In genomic region chrX:41475611-41476241, GRCh38 we compare ENCODE assay signal across 23 cellular contexts. TPM values are rescaled to one million over a fixed set of nuclear protein-coding genes. Genes with fewer than 3 reads are reported as not detected.
DNase-seq lines count a peak whose midpoint lies in the region; ATAC-seq and TF ChIP-seq lines count a peak whose summit lies in the region.
"Had no signal": no experiment of that assay in that cellular context is flagged by ENCODE, and none has a peak within 500 bp of the region (broad histone marks: within the 10 kb centered on the region; RNA-seq: fewer than 3 reads in every experiment).

No MANE protein-coding gene starts in this region.

- H3K9me3 Mint-ChIP-seq in Calu3 (ENCODE audit: low read depth, unreplicated experiment) = no peaks in the 10 kb centered on the region
- H3K9me3 Mint-ChIP-seq in glutamatergic neuron (ENCODE audit: unreplicated experiment) = peaks cover 3% of the 10 kb centered on the region
- H3K9me3 Mint-ChIP-seq: activated naive CD8-positive, alpha-beta T cell treated with anti-CD3 and anti-CD28 coated beads, Interleukin-2, amount 10 ng/mL, durations not matched to agents 7 days and 5 days; T-helper 1 cell treated with Interleukin-12 subunit alpha and Interleukin-12 subunit beta and Interleukin-4 antibody, amounts not matched to agents 30 μg/mL and 1 μg/mL, for 36 hours had no signal

- no peak for TF ChIP-seq CTCF in Calu3 (IDR thresholded peaks at IDR 0.05; ENCODE audit: unreplicated experiment)
- TF ChIP-seq CTCF in glutamatergic neuron (IDR thresholded peaks at IDR 0.05; ENCODE audit: partially characterized antibody, unreplicated experiment) = no peak

- intact Hi-C loops in Calu3 (cut with micrococcal nuclease; ENCODE audit: unreplicated experiment) = no loop called here

- no peak for ATAC-seq in HG03159 (IDR thresholded peaks at IDR 0.05; ENCODE audit: unreplicated experiment)
- ATAC-seq: gastroesophageal sphincter, left cardiac atrium had no signal

- H3K27me3 Mint-ChIP-seq in Calu3 (ENCODE audit: unreplicated experiment) (no peaks in the 10 kb centered on the region), glutamatergic neuron (ENCODE audit: unreplicated experiment) (peaks cover 4% of the 10 kb centered on the region)
- H3K27me3 Mint-ChIP-seq: activated naive CD8-positive, alpha-beta T cell treated with anti-CD3 and anti-CD28 coated beads, Interleukin-2, amount 10 ng/mL, durations not matched to agents 7 days and 5 days had no signal

- H3K4me3 Mint-ChIP-seq in Calu3 (ENCODE audit: low read depth, unreplicated experiment) = no peak overlapping the region
- no peak overlapping the region for H3K4me3 Mint-ChIP-seq in glutamatergic neuron (ENCODE audit: unreplicated experiment)
- H3K4me3 Mint-ChIP-seq: activated naive CD8-positive, alpha-beta T cell treated with anti-CD3 and anti-CD28 coated beads, Interleukin-2, amount 10 ng/mL, durations not matched to agents 7 days and 5 days; T-helper 1 cell treated with Interleukin-12 subunit alpha and Interleukin-12 subunit beta and Interleukin-4 antibody, amounts not matched to agents 30 μg/mL and 1 μg/mL, for 36 hours had no signal

- CTCF ChIA-PET in Calu3 (lab: Charles Lee) = interaction anchor here (0.6 kb wide), 2 partner anchors 103 to 142 kb away, joined by 3 to 5 read pairs; no protein-coding TSS in a partner anchor

- H3K4me1 Mint-ChIP-seq in Calu3 (ENCODE audit: low read depth, unreplicated experiment) = peaks cover 10% of the 10 kb centered on the region
- H3K4me1 Mint-ChIP-seq in glutamatergic neuron (ENCODE audit: low read depth, unreplicated experiment) = peaks cover 5% of the 10 kb centered on the region
- H3K4me1 Mint-ChIP-seq: activated naive CD8-positive, alpha-beta T cell treated with anti-CD3 and anti-CD28 coated beads, Interleukin-2, amount 10 ng/mL, durations not matched to agents 7 days and 5 days had no signal

- H3K36me3 Mint-ChIP-seq in Calu3 (ENCODE audit: insufficient read depth, unreplicated experiment) (no peaks in the 10 kb centered on the region), glutamatergic neuron (ENCODE audit: unreplicated experiment) (no peaks in the 10 kb centered on the region)
- H3K36me3 Mint-ChIP-seq: activated naive CD8-positive, alpha-beta T cell treated with anti-CD3 and anti-CD28 coated beads, Interleukin-2, amount 10 ng/mL, durations not matched to agents 7 days and 5 days had no signal

- H3K27ac Mint-ChIP-seq in Calu3 (ENCODE audit: unreplicated experiment) (peak overlapping the region; percentile 50), glutamatergic neuron (ENCODE audit: unreplicated experiment) (peak overlapping the region; percentile 90)
- H3K27ac Mint-ChIP-seq: activated naive CD8-positive, alpha-beta T cell treated with anti-CD3 and anti-CD28 coated beads, Interleukin-2, amount 10 ng/mL, durations not matched to agents 7 days and 5 days; T-helper 1 cell treated with Interleukin-12 subunit alpha and Interleukin-12 subunit beta and Interleukin-4 antibody, amounts not matched to agents 30 μg/mL and 1 μg/mL, for 36 hours had no signal

- no peak for DNase-seq in Calu3
- peak; percentile 47 for DNase-seq in NCI-H748 treated with DMSO at 0.1 percent for 48 hours (lab: John Stamatoyannopoulos, UW)
- no peak for DNase-seq in glutamatergic neuron
- peak; percentile 22 for DNase-seq in midbrain (lab: John Stamatoyannopoulos, UW)
- no peak for DNase-seq in activated T-cell treated with anti-CD3 and anti-CD28 coated beads for 4 hours
- DNase-seq in putamen (ENCODE audit: low spot score) = no peak
- no peak for DNase-seq in effector CD8-positive, alpha-beta T cell (lab: John Stamatoyannopoulos, UW)
- DNase-seq: activated CD4-positive, alpha-beta T cell treated with anti-CD3 and anti-CD28 coated beads for 4 hours; activated naive CD8-positive, alpha-beta T cell treated with anti-CD3 and anti-CD28 coated beads, Interleukin-2, amount 10 ng/mL, durations not matched to agents 7 days and 5 days; COR-L47; GF-D8; left cardiac atrium; NCI-H1417 treated with DMSO at 0.1 percent for 48 hours; NCI-H524; right cardiac atrium; stimulated activated CD4-positive, alpha-beta T cell treated with anti-CD3 and anti-CD28 coated beads, Interleukin-4, amount 100 ng/mL, for 24 hours; tibial artery had no signal

- BruUV-seq in Calu3 (replicated peaks; lab: Mats Ljungman, UMichigan) = no TSS peak

RNA-seq across cellular contexts. Expression of gene NYX, which starts 28.6 kb away (rescaled TPM):
- total RNA-seq in Calu3 (2022) = not detected in 2 replicates
- not detected for total RNA-seq in glutamatergic neuron (ENCODE audit: unreplicated experiment)
- total RNA-seq: activated naive CD8-positive, alpha-beta T cell treated with anti-CD3 and anti-CD28 coated beads, Interleukin-2, amount 10 ng/mL, durations not matched to agents 7 days and 5 days; cardiac septum; gastroesophageal sphincter; left cardiac atrium; myocyte; right cardiac atrium; RPMI7951 had no signal

Comparison
In these comparisons a context has a peak if more than half of its experiments do, and no peak if none do; other contexts are left out.
1. DNase-seq: peak in NCI-H748 treated with DMSO at 0.1 percent for 48 hours (single experiment) and midbrain (single experiment); none in Calu3 (single experiment), glutamatergic neuron (single experiment), activated T-cell treated with anti-CD3 and anti-CD28 coated beads for 4 hours (single experiment), putamen (single experiment) and effector CD8-positive, alpha-beta T cell (single experiment).